ENCODE assay signal across 14 cellular contexts in genomic region chr2:128396946-128397345, GRCh38.
DNase-seq lines count a peak whose midpoint lies in the region; ATAC-seq and TF ChIP-seq lines count a peak whose summit lies in the region.
"Had no signal": no experiment of that assay in that cellular context is flagged by ENCODE, and none has a peak within 500 bp of the region (broad histone marks: within the 10 kb centered on the region; RNA-seq: fewer than 3 reads in every experiment).

No MANE protein-coding gene starts in this region.

- H3K18ac ChIP-seq in mesenchymal stem cell (ENCODE audit: low read depth in 1 of 2, low read length in 2 of 2), result no peak overlapping the region

- H2AFZ ChIP-seq in PC-3 (ENCODE audit: low read length) (no peak overlapping the region), mesenchymal stem cell (ENCODE audit: low read depth, low read length) (no peak overlapping the region)

- no peak overlapping the region for H3K9ac ChIP-seq in PC-3 (ENCODE audit: low read length)
- H3K9ac ChIP-seq in mesenchymal stem cell (ENCODE audit: low read length), result no peak overlapping the region

- H3K9me3 Mint-ChIP-seq in chondrocyte (ENCODE audit: low read depth) (no peaks in the 10 kb centered on the region), type B pancreatic cell (peaks cover 15% of the 10 kb centered on the region)
- H3K9me3 Mint-ChIP-seq: CD8-positive, alpha-beta memory T cell; HFFc6 had no signal

- no peak overlapping the region for H3K4ac ChIP-seq in mesenchymal stem cell (ENCODE audit: low read depth in 1 of 2, low read length in 2 of 2)

- CTCF ChIA-PET in PC-3 (lab: Charles Lee), result no interaction called here

- 62% methylated on average over 1 of the region's 2 CpGs for WGBS in mesenchymal stem cell
- WGBS in upper lobe of left lung, 2 donors, result 73 to 82% methylated on average over 2 of the region's 2 CpGs

- no TSS peak for BruUV-seq in PC-3 (replicated peaks; lab: Mats Ljungman, UMichigan)

- H3K79me2 ChIP-seq in PC-3 (ENCODE audit: low read length), result no peaks in the 10 kb centered on the region

- H3K9me2 ChIP-seq in PC-3 (replicated peaks; ENCODE audit: low read length), result no peaks in the 10 kb centered on the region

- no peaks in the 10 kb centered on the region for H3F3A ChIP-seq in PC-3 (ENCODE audit: low read length, unreplicated experiment)

- no peaks in the 10 kb centered on the region for H4K20me1 ChIP-seq in PC-3 (ENCODE audit: low read length)
- H4K20me1 ChIP-seq: BLaER1 treated with 17β-estradiol and CSF1 and Interleukin-3, amounts not matched to agents 10 nM and 100 nM had no signal

- TF ChIP-seq EP300 in upper lobe of left lung (IDR thresholded peaks at IDR 0.05), result no peak

- H3K36me3 ChIP-seq in PC-3 (ENCODE audit: low read depth, low read length) (no peaks in the 10 kb centered on the region), mesenchymal stem cell (ENCODE audit: control insufficient read depth in 1 of 2, insufficient read depth in 2 of 2, low read depth in 1 of 2, low read length in 2 of 2) (no peaks in the 10 kb centered on the region), upper lobe of left lung (no peaks in the 10 kb centered on the region)
- H3K36me3 ChIP-seq: BLaER1 treated with 17β-estradiol and CSF1 and Interleukin-3, amounts not matched to agents 10 nM and 100 nM had no signal

- POLR2A ChIA-PET in PC-3 (lab: Charles Lee; ENCODE audit: unreplicated experiment), result no interaction called here

- H3K27me3 ChIP-seq in PC-3 (ENCODE audit: low read length) (peaks cover 11% of the 10 kb centered on the region; the same call in 1 of the 2 replicates), mesenchymal stem cell (ENCODE audit: control insufficient read depth in 1 of 2, insufficient read depth in 1 of 2, low read length in 2 of 2) (no peaks in the 10 kb centered on the region), upper lobe of left lung (no peaks in the 10 kb centered on the region)
- H3K27me3 ChIP-seq: BLaER1 treated with 17β-estradiol and CSF1 and Interleukin-3, amounts not matched to agents 10 nM and 100 nM had no signal

- H3K27me3 Mint-ChIP-seq in chondrocyte (ENCODE audit: low read depth), result no peaks in the 10 kb centered on the region
- H3K27me3 Mint-ChIP-seq in type B pancreatic cell, result no peaks in the 10 kb centered on the region

- peaks cover 11% of the 10 kb centered on the region for H3K4me1 ChIP-seq in PC-3 (ENCODE audit: insufficient read depth, low read length)
- H3K4me1 ChIP-seq in mesenchymal stem cell (ENCODE audit: control insufficient read depth, insufficient read depth, low read depth, low read length), result peaks cover 13% of the 10 kb centered on the region
- no peaks in the 10 kb centered on the region for H3K4me1 ChIP-seq in upper lobe of left lung

- H3K36me3 Mint-ChIP-seq in chondrocyte (ENCODE audit: low read depth), result no peaks in the 10 kb centered on the region
- H3K36me3 Mint-ChIP-seq in type B pancreatic cell, result no peaks in the 10 kb centered on the region
- H3K36me3 Mint-ChIP-seq: CD8-positive, alpha-beta memory T cell had no signal

- DNase-seq in PC-3 (peak; percentile 35), chondrocyte (ENCODE audit: low spot score) (no peak), mesenchymal stem cell (no peak), type B pancreatic cell (ENCODE audit: extremely low spot score, unreplicated experiment) (no peak), SKM-1 (lab: John Stamatoyannopoulos, UW; ENCODE audit: unreplicated experiment) (no peak), amygdala (lab: John Stamatoyannopoulos, UW) (no peak), A172 (ENCODE audit: low spot score) (no peak), upper lobe of left lung (no peak)
- DNase-seq: CD8-positive, alpha-beta memory T cell; DND-41; HFFc6; MM.1S; NCI-H1092 treated with DMSO at 0.1 percent for 48 hours had no signal

- H2BK5ac ChIP-seq in mesenchymal stem cell (ENCODE audit: low read depth, low read length, poor library complexity, severe bottlenecking), result no peak overlapping the region

- H3K79me1 ChIP-seq in mesenchymal stem cell (replicated peaks; ENCODE audit: low read length, poor library complexity, severe bottlenecking), result no peaks in the 10 kb centered on the region

- H2BK120ac ChIP-seq in mesenchymal stem cell (ENCODE audit: low read depth, low read length), result no peak overlapping the region

- H3K23ac ChIP-seq in mesenchymal stem cell (ENCODE audit: low read length in 2 of 2), result no peak overlapping the region

- H3K27ac Mint-ChIP-seq in chondrocyte (ENCODE audit: unreplicated experiment), result peak overlapping the region; percentile 93
- peak overlapping the region; percentile 30 for H3K27ac Mint-ChIP-seq in type B pancreatic cell
- H3K27ac Mint-ChIP-seq: CD8-positive, alpha-beta memory T cell had no signal

- ATAC-seq in PC-3 (no peak), upper lobe of left lung (ENCODE audit: low FRiP score in 2 of 2) (no peak)

- intact Hi-C loops in PC-3 (cut with micrococcal nuclease), result no loop called here

- no peak overlapping the region for H3K14ac ChIP-seq in mesenchymal stem cell (ENCODE audit: low read length in 2 of 2)

- no peak overlapping the region for H2AK5ac ChIP-seq in mesenchymal stem cell (ENCODE audit: low read length, severe bottlenecking)

- TF ChIP-seq CTCF in PC-3 (conservative IDR thresholded peaks at IDR 0.05; ENCODE audit: low read depth, low read length) (no peak), chondrocyte (IDR thresholded peaks at IDR 0.05) (no peak), type B pancreatic cell (conservative IDR thresholded peaks at IDR 0.05) (no peak), upper lobe of left lung (IDR thresholded peaks at IDR 0.05) (no peak)

- H3K4me1 Mint-ChIP-seq in chondrocyte (ENCODE audit: low read depth) (peaks cover 36% of the 10 kb centered on the region), type B pancreatic cell (ENCODE audit: unreplicated experiment) (peaks cover 18% of the 10 kb centered on the region)
- H3K4me1 Mint-ChIP-seq: CD8-positive, alpha-beta memory T cell had no signal

- H3K4me2 ChIP-seq in PC-3 (ENCODE audit: low read length) (no peak overlapping the region), mesenchymal stem cell (ENCODE audit: low read length, poor library complexity, severe bottlenecking) (no peak overlapping the region)

- TF ChIP-seq POLR2A in upper lobe of left lung (IDR thresholded peaks at IDR 0.05), result no peak

- H3K4me3 Mint-ChIP-seq in chondrocyte (ENCODE audit: unreplicated experiment) (no peak overlapping the region), type B pancreatic cell (no peak overlapping the region)
- H3K4me3 Mint-ChIP-seq: CD8-positive, alpha-beta memory T cell; HFFc6 had no signal

- H3K9me3 ChIP-seq in PC-3 (ENCODE audit: low read length) (no peaks in the 10 kb centered on the region), mesenchymal stem cell (ENCODE audit: control insufficient read depth, low read length) (no peaks in the 10 kb centered on the region), upper lobe of left lung (no peaks in the 10 kb centered on the region)

- H3K27ac ChIP-seq in PC-3 (ENCODE audit: low read length) (no peak overlapping the region), mesenchymal stem cell (ENCODE audit: low read length, poor library complexity, severe bottlenecking) (peak overlapping the region; percentile 99), upper lobe of left lung (no peak overlapping the region)

- no peak overlapping the region for H2BK15ac ChIP-seq in mesenchymal stem cell (ENCODE audit: low read depth, poor library complexity, severe bottlenecking)

- H4K91ac ChIP-seq in mesenchymal stem cell (ENCODE audit: low read length), result no peak overlapping the region

- H3K4me3 ChIP-seq in PC-3 (ENCODE audit: low read length) (no peak overlapping the region), mesenchymal stem cell (ENCODE audit: insufficient read depth in 1 of 2, low read depth in 1 of 2, low read length in 2 of 2) (no peak overlapping the region), upper lobe of left lung (no peak overlapping the region)
- H3K4me3 ChIP-seq: BLaER1 treated with 17β-estradiol and CSF1 and Interleukin-3, amounts not matched to agents 10 nM and 100 nM had no signal

- no peak overlapping the region for H2BK12ac ChIP-seq in mesenchymal stem cell (ENCODE audit: low read length in 2 of 2)

- H4K8ac ChIP-seq in mesenchymal stem cell (ENCODE audit: low read length), result no peak overlapping the region
